In the genomic region with DNA sequence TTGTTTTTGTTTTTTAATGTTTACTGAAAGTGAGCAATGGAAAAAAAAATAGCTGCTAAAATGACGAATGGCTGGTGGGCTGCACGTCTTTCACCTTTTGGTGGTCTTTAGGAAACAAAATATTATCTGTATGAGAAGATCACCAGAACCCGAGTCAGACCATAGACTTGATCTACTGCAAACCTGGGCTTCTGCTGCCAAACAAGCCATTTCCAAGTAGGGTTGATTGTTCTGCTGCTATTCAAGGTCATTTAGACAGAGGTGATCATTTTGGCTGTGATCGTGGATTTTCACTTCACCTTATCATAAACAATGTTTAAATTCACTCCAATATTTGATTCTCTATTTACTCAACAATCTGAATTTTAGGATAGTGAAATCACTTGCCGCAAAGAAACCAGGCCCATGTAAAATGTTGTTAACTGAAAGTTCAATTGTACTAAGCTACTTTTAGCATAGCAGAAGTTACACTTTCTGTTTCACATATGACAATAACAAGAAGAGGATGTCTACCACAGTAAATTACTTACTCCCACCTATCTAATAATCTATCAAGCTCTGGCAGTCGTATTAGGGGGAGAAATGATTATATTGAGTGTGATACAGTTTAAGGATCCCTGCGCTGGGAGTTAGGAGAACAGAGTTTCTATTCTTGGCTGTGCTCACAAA, we compare ENCODE assay signal across 19 cellular contexts.
DNase-seq lines count a peak whose midpoint lies in the region; ATAC-seq and TF ChIP-seq lines count a peak whose summit lies in the region.
"Had no signal": no experiment of that assay in that cellular context is flagged by ENCODE, and none has a peak within 500 bp of the region (broad histone marks: within the 10 kb centered on the region; RNA-seq: fewer than 3 reads in every experiment).

No MANE protein-coding gene starts in this region.

- H3K4me3 ChIP-seq in testis, result no peak overlapping the region
- H3K4me3 ChIP-seq in tibial artery, result no peak overlapping the region
- H3K4me3 ChIP-seq: colonic mucosa, esophagus muscularis mucosa had no signal

- POLR2A ChIA-PET in GM10248 (lab: Yijun Ruan, JAX), result no interaction called here

- H3K27ac ChIP-seq in testis, result no peak overlapping the region
- no peak overlapping the region for H3K27ac ChIP-seq in tibial artery
- H3K27ac ChIP-seq: colonic mucosa, esophagus muscularis mucosa had no signal

- H3K9me3 ChIP-seq in testis (no peaks in the 10 kb centered on the region), tibial artery (no peaks in the 10 kb centered on the region)
- H3K9me3 ChIP-seq: colonic mucosa, esophagus muscularis mucosa had no signal

- TF ChIP-seq CTCF in GM10248 (IDR thresholded peaks at IDR 0.05; ENCODE audit: control extremely low read depth, extremely low read depth, low read depth, missing control alignments), result no peak
- TF ChIP-seq CTCF in testis (IDR thresholded peaks at IDR 0.05), result no peak
- no peak for TF ChIP-seq CTCF in tibial artery (IDR thresholded peaks at IDR 0.05)

- no peaks in the 10 kb centered on the region for H3K4me1 ChIP-seq in testis
- no peaks in the 10 kb centered on the region for H3K4me1 ChIP-seq in tibial artery
- H3K4me1 ChIP-seq: colonic mucosa had no signal

- 75% methylated on average over 7 of the region's 7 CpGs for WGBS in testis, 2 donors

- no peaks in the 10 kb centered on the region for H3K36me3 ChIP-seq in testis (ENCODE audit: low read depth, missing control alignments)
- H3K36me3 ChIP-seq in tibial artery, result no peaks in the 10 kb centered on the region
- H3K36me3 ChIP-seq: colonic mucosa, esophagus muscularis mucosa had no signal

- TF ChIP-seq POLR2A in testis (IDR thresholded peaks at IDR 0.05), result no peak

- CTCF ChIA-PET in GM10248 (lab: Yijun Ruan, JAX), result interaction anchor here (1.0 to 1.3 kb wide), 2 partner anchors 10 to 39 kb away, joined by 3 to 4 read pairs; no protein-coding TSS in a partner anchor

- intact Hi-C loops in testis (cut with DNase I; ENCODE audit: low total_unique reads), result no loop called here
- intact Hi-C loops in tibial artery (cut with DNase I; ENCODE audit: low total_unique reads), result no loop called here

- peak; percentile 7 for DNase-seq in GM10248 (ENCODE audit: extremely low spot score)
- DNase-seq in stimulated activated CD4-positive, alpha-beta T cell treated with anti-CD3 and anti-CD28 coated beads, Interleukin-15, amount 100 ng/mL, for 24 hours, result no peak
- DNase-seq in testis, result no peak
- DNase-seq in NCI-H345 (lab: John Stamatoyannopoulos, UW), result no peak
- no peak for DNase-seq in tibial artery
- DNase-seq: activated CD4-positive, alpha-beta T cell treated with anti-CD3 and anti-CD28 coated beads for 36 hours; Calu3; colonic mucosa; HCEC 1CT; hippocampal formation; left ventricle myocardium superior; naive B cell; NCI-H446; stimulated activated CD8-positive, alpha-beta memory T cell treated with anti-CD3 and anti-CD28 coated beads, Interleukin-4, amount 100 ng/mL, for 48 hours; T-helper 1 cell had no signal

- peak; percentile 71 for ATAC-seq in GM19043 (IDR thresholded peaks at IDR 0.05; ENCODE audit: low read depth, unreplicated experiment)
- peak; percentile 97 for ATAC-seq in GM21723 (IDR thresholded peaks at IDR 0.05; ENCODE audit: unreplicated experiment)
- peak; percentile 82 for ATAC-seq in HG03139 (IDR thresholded peaks at IDR 0.05; ENCODE audit: unreplicated experiment)
- ATAC-seq: activated CD4-positive, alpha-beta T cell treated with anti-CD3 and anti-CD28 coated beads for 36 hours; left ventricle myocardium superior had no signal

- H3K27me3 ChIP-seq in testis (no peaks in the 10 kb centered on the region), tibial artery (no peaks in the 10 kb centered on the region)
- H3K27me3 ChIP-seq: colonic mucosa, esophagus muscularis mucosa had no signal
